Comparison of ENCODE assay signal across 9 cellular contexts in the genomic region with DNA sequence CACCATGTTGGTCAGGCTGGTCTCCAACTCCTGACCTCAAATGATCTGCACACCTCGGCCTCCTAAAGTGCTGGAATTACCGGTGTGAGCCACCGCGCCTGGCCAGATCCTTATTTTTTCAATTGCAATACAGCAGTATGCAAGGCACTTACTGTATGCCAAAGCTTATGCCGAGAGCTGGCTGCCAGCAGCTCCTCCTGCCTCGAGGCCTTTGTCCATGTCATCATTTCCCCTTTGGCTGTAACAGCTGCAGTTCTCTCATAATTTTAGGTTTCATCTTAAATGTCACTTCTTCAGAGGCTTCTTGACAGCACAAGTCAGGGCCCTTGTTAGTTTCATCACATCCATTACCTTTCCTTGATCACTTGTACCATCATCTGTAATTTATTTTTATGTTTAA. TPM values are rescaled to one million over a fixed set of nuclear protein-coding genes. Genes with fewer than 3 reads are reported as not detected.
DNase-seq lines count a peak whose midpoint lies in the region; ATAC-seq and TF ChIP-seq lines count a peak whose summit lies in the region.
"Had no signal": no experiment of that assay in that cellular context is flagged by ENCODE, and none has a peak within 500 bp of the region (broad histone marks: within the 10 kb centered on the region; RNA-seq: fewer than 3 reads in every experiment).

No MANE protein-coding gene starts in this region.

- peak overlapping the region; percentile 99 for H3K27ac Mint-ChIP-seq in activated naive CD4-positive, alpha-beta T cell treated with anti-CD3 and anti-CD28 coated beads, Interleukin-2, amount 10 ng/mL, durations not matched to agents 7 days and 5 days
- peak overlapping the region; percentile 59 to 100 for H3K27ac Mint-ChIP-seq in T-cell

- CTCF ChIA-PET in activated naive CD4-positive, alpha-beta T cell treated with anti-CD3 and anti-CD28 coated beads, Interleukin-2, amount 10 ng/mL, durations not matched to agents 7 days and 5 days (lab: Charles Lee): interaction anchor here (0.6 to 1.3 kb wide), 3 partner anchors 11 to 134 kb away, joined by 3 read pairs; no protein-coding TSS in a partner anchor
- CTCF ChIA-PET in T-cell (lab: Charles Lee): interaction anchor here (0.6 to 1.8 kb wide), 4 partner anchors 9 to 39 kb away, joined by 3 to 7 read pairs (median 3); partner anchors contain the start of gene CCDC134 (in 1 of the 2)

- TF ChIP-seq EP300 in stomach (IDR thresholded peaks at IDR 0.05): no peak

- H3K9me3 ChIP-seq in stomach: no peaks in the 10 kb centered on the region

- H3K27me3 Mint-ChIP-seq in activated naive CD4-positive, alpha-beta T cell treated with anti-CD3 and anti-CD28 coated beads, Interleukin-2, amount 10 ng/mL, durations not matched to agents 7 days and 5 days: no peaks in the 10 kb centered on the region
- no peaks in the 10 kb centered on the region for H3K27me3 Mint-ChIP-seq in T-cell

- intact Hi-C loops in stomach (cut with DNase I; ENCODE audit: low total_unique reads): no loop called here

- peak overlapping the region; percentile 92 for H3K4me3 Mint-ChIP-seq in activated naive CD4-positive, alpha-beta T cell treated with anti-CD3 and anti-CD28 coated beads, Interleukin-2, amount 10 ng/mL, durations not matched to agents 7 days and 5 days
- H3K4me3 Mint-ChIP-seq in T-cell: peak overlapping the region; percentile 88 to 96 (median 93)

- no peak for DNase-seq in activated naive CD4-positive, alpha-beta T cell treated with anti-CD3 and anti-CD28 coated beads, Interleukin-2, amount 10 ng/mL, durations not matched to agents 7 days and 5 days
- DNase-seq in activated naive CD4-positive, alpha-beta T cell treated with Interleukin-2 at 50 U/mL for 16 hours: no peak
- DNase-seq in T-cell: peak in 1 of 34 experiments; percentile 11
- peak; percentile 30 to 54 for DNase-seq in foreskin fibroblast
- DNase-seq in stomach: no peak
- no peak for DNase-seq in COR-L47 (lab: John Stamatoyannopoulos, UW)
- no peak for DNase-seq in NCI-H128 (lab: John Stamatoyannopoulos, UW; ENCODE audit: unreplicated experiment)
- DNase-seq: SW 1271 had no signal

- H3K36me3 ChIP-seq in stomach: peaks cover 0 to 8% (median 3%) of the 10 kb centered on the region in 4 donors

- peaks cover 24 to 48% (median 41%) of the 10 kb centered on the region in 4 donors for H3K4me1 ChIP-seq in stomach

- H3K27me3 ChIP-seq in stomach: no peaks in the 10 kb centered on the region

- WGBS in stomach, 5 donors: 72 to 80% (median 72%) methylated on average over 6 of the region's 6 CpGs

- peak overlapping the region in 4 of 5 donors; percentile 96 to 98 (median 97) for H3K27ac ChIP-seq in stomach

- peaks cover 47% of the 10 kb centered on the region for H3K36me3 Mint-ChIP-seq in activated naive CD4-positive, alpha-beta T cell treated with anti-CD3 and anti-CD28 coated beads, Interleukin-2, amount 10 ng/mL, durations not matched to agents 7 days and 5 days
- H3K36me3 Mint-ChIP-seq in T-cell: peaks cover 8% of the 10 kb centered on the region

- TF ChIP-seq CTCF in foreskin fibroblast (IDR thresholded peaks at IDR 0.05; ENCODE audit: low read depth, low read length) (no peak), stomach (IDR thresholded peaks at IDR 0.05) (no peak)

- TF ChIP-seq POLR2A in stomach (IDR thresholded peaks at IDR 0.05): no peak

- POLR2A ChIA-PET in T-cell (lab: Charles Lee): interaction anchor here in 1 of 2 donors (0.7 to 1.1 kb wide), 2 partner anchors 49 to 109 kb away, joined by 4 read pairs; no protein-coding TSS in a partner anchor

- H3K4me1 Mint-ChIP-seq in activated naive CD4-positive, alpha-beta T cell treated with anti-CD3 and anti-CD28 coated beads, Interleukin-2, amount 10 ng/mL, durations not matched to agents 7 days and 5 days: peaks cover 38% of the 10 kb centered on the region
- H3K4me1 Mint-ChIP-seq in T-cell: peaks cover 21 to 35% (median 31%) of the 10 kb centered on the region in 3 donors

- H3K4me3 ChIP-seq in foreskin fibroblast (ENCODE audit: low read depth in 1 of 2, low read length in 2 of 2) (no peak overlapping the region), stomach (no peak overlapping the region)

- H3K9me3 Mint-ChIP-seq in activated naive CD4-positive, alpha-beta T cell treated with anti-CD3 and anti-CD28 coated beads, Interleukin-2, amount 10 ng/mL, durations not matched to agents 7 days and 5 days: peaks cover 4% of the 10 kb centered on the region
- no peaks in the 10 kb centered on the region for H3K9me3 Mint-ChIP-seq in T-cell

- no peak for ATAC-seq in T-cell (replicated peaks in 1 of 4)
- no peak for ATAC-seq in GM18909 (IDR thresholded peaks at IDR 0.05; ENCODE audit: poor library complexity, unreplicated experiment)

RNA-seq across cellular contexts. Expression of gene SREBF2, which starts 1.5 kb away (rescaled TPM):
- total RNA-seq in T-cell (100 to 1,000 TPM in 3 of 5 donors, 10 to 100 TPM in 2; 71.9 to 128 (median 112) TPM), stomach (100 to 1,000 TPM in 1 of 5 donors, 10 to 100 TPM in 4; 41.3 to 159 (median 91.7) TPM)
- polyA plus RNA-seq in stomach: 10 to 100 TPM; 12.2 to 48.7 (median 29.8) TPM

RNA-seq across cellular contexts. Expression of gene CCDC134, which starts 30.9 kb away (rescaled TPM):
- total RNA-seq in T-cell (10 to 100 TPM; 14.4 to 21.7 (median 16.7) TPM), stomach (10 to 100 TPM in 2 of 5 donors, 1 to 10 TPM in 2, not detected in 1; 4.9 to 16.5 (median 12.1) TPM)
- 1 to 10 TPM in 2 of 3 donors, not detected in 1; 1.6 to 2.5 TPM for polyA plus RNA-seq in stomach

Comparison
In these comparisons a context has a peak if more than half of its experiments do, and no peak if none do; other contexts are left out.
1. DNase-seq: peak in foreskin fibroblast (2 of 2); none in activated naive CD4-positive, alpha-beta T cell treated with anti-CD3 and anti-CD28 coated beads, Interleukin-2, amount 10 ng/mL, durations not matched to agents 7 days and 5 days (single experiment), activated naive CD4-positive, alpha-beta T cell treated with Interleukin-2 at 50 U/mL for 16 hours (single experiment), stomach (single experiment), COR-L47 (single experiment) and NCI-H128 (single experiment).